In genomic region chr12:65891987-65892481, GRCh38 we compare ENCODE assay signal across 9 cellular contexts.
A peak's percentile ranks its signal among the peaks of the same experiment; 100 is the strongest.
DNase-seq lines count a peak whose midpoint lies in the region; FAIRE-seq and TF ChIP-seq lines count a peak whose summit lies in the region.
"Had no signal": no experiment of that assay in that cellular context is flagged by ENCODE, and none has a peak within 500 bp of the region (broad histone marks: within the 10 kb centered on the region; RNA-seq: fewer than 3 reads in every experiment).

No MANE protein-coding gene starts in this region.

- H3K4me1 ChIP-seq in ascending aorta: peaks cover 2 to 17% of the 10 kb centered on the region in 2 donors

- H3K4me3 ChIP-seq in ascending aorta: no peak overlapping the region

- TF ChIP-seq POLR2A in H54 (IDR thresholded peaks at IDR 0.05; ENCODE audit: low read depth, low read length): no peak

- intact Hi-C loops in ascending aorta (cut with DNase I): loop anchor here (1.0 to 5.0 kb wide), 7 partner anchors 11 to 410 kb away; partner anchors contain the start of gene HELB

- peak overlapping the region in 1 of 2 donors; percentile 21 for H3K27ac ChIP-seq in ascending aorta

- DNase-seq in H54 (ENCODE audit: insufficient read length, low spot score) (peak; percentile 59), ascending aorta (ENCODE audit: low spot score in 2 of 2) (peak; percentile 55 to 95), iPS-NIHi11 (ENCODE audit: low spot score) (peak; percentile 37), smooth muscle cell of the brain vasculature (ENCODE audit: low read depth, low spot score) (peak; percentile 89), SKM-1 (lab: John Stamatoyannopoulos, UW; ENCODE audit: unreplicated experiment) (no peak), NCI-H1930 (lab: John Stamatoyannopoulos, UW) (no peak)
- no peak for DNase-seq in NK-92 treated with Interleukin-12 subunit alpha and Interleukin-12 subunit beta, amount 100 ng/mL, for 24 hours (lab: John Stamatoyannopoulos, UW)
- no peak for DNase-seq in activated CD4-positive, alpha-beta T cell treated with anti-CD3 and anti-CD28 coated beads, Interleukin-2, amount 50 U/mL, for 1 hour
- DNase-seq: stimulated activated CD4-positive, alpha-beta T cell treated with anti-CD3 and anti-CD28 coated beads, Interleukin-2, amount 100 ng/mL, for 24 hours had no signal

- no peaks in the 10 kb centered on the region for H3K36me3 ChIP-seq in ascending aorta

- H3K9me3 ChIP-seq in ascending aorta: no peaks in the 10 kb centered on the region

- FAIRE-seq in H54 (lab: Jason Lieb, UNC): peak; percentile 99

- no peak for TF ChIP-seq CTCF in ascending aorta (IDR thresholded peaks at IDR 0.05)

- H3K27me3 ChIP-seq in ascending aorta: peaks cover 3% of the 10 kb centered on the region

Comparison
In these comparisons a context has a peak if more than half of its experiments do, and no peak if none do; other contexts are left out.
1. DNase-seq: peak in H54 (single experiment), ascending aorta (2 of 2), iPS-NIHi11 (single experiment) and smooth muscle cell of the brain vasculature (single experiment); none in SKM-1 (single experiment), NCI-H1930 (0 of 2), NK-92 treated with Interleukin-12 subunit alpha and Interleukin-12 subunit beta, amount 100 ng/mL, for 24 hours (single experiment) and activated CD4-positive, alpha-beta T cell treated with anti-CD3 and anti-CD28 coated beads, Interleukin-2, amount 50 U/mL, for 1 hour (single experiment).